ENCODE assay signal across 16 cellular contexts in the genomic region with DNA sequence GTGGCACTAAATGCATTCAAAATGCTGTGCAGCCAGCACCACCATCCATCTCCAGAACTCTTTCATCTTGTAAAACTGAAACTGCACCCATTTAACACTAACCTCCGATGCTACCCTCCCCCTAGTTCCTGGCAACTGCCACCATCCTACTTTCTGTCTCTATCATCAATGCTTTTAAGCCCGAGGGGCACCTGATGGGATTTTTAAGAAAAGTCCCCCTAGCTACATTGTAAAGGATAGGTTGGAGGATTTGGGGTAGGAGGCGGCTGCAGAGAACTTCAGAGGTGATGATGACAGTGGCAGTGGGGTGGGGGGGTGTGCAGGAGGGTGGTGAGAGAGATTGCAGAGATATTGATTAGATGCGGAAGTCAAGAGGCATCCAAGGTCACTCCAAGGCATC. TPM values are rescaled to one million over a fixed set of nuclear protein-coding genes. Genes with fewer than 3 reads are reported as not detected.
DNase-seq lines count a peak whose midpoint lies in the region; ATAC-seq and TF ChIP-seq lines count a peak whose summit lies in the region.
"Had no signal": no experiment of that assay in that cellular context is flagged by ENCODE, and none has a peak within 500 bp of the region (broad histone marks: within the 10 kb centered on the region; RNA-seq: fewer than 3 reads in every experiment).

No MANE protein-coding gene starts in this region.

- H3K4me3 Mint-ChIP-seq in activated T-helper 2 cell treated with anti-CD3 and anti-CD28 coated beads, Interferon-gamma antibody, Interleukin-2, Interleukin-4, amounts not matched to agents 10 μg/mL and 5 μg/mL and 100 μg/mL, durations not matched to agents 14 hours and 24 hours and 36 hours (ENCODE audit: low read depth): peak overlapping the region; percentile 35
- no peak overlapping the region for H3K4me3 Mint-ChIP-seq in HFFc6
- H3K4me3 Mint-ChIP-seq: neural crest cell had no signal

- DNase-seq in stimulated activated naive CD4-positive, alpha-beta T cell treated with Interleukin-2 at 50 U/mL for 16 hours (lab: John Stamatoyannopoulos, UW): peak; percentile 30
- DNase-seq in stimulated activated naive CD4-positive, alpha-beta T cell (lab: John Stamatoyannopoulos, UW): no peak
- DNase-seq in MM.1S (peak; percentile 53), Peyer's patch (no peak), psoas muscle (no peak), HFFc6 (no peak)
- no peak for DNase-seq in activated T-helper 2 cell treated with anti-CD3 and anti-CD28 coated beads, Interferon-gamma antibody, Interleukin-2, Interleukin-4, amounts not matched to agents 10 μg/mL and 5 μg/mL and 100 μg/mL, durations not matched to agents 14 hours and 24 hours and 36 hours (ENCODE audit: low spot score)
- DNase-seq: DMS53, mammary epithelial cell, NCI-H2107, NCI-H82, upper lobe of right lung had no signal

- H3K36me3 ChIP-seq in MM.1S (replicated peaks; ENCODE audit: insufficient read depth, low read length) (no peaks in the 10 kb centered on the region), Peyer's patch (no peaks in the 10 kb centered on the region), psoas muscle (ENCODE audit: insufficient read depth in 1 of 2, low read depth in 1 of 2) (no peaks in the 10 kb centered on the region)
- H3K36me3 ChIP-seq: HAP-1, right atrium auricular region, upper lobe of right lung had no signal

- H3K27me3 ChIP-seq in MM.1S (replicated peaks; ENCODE audit: insufficient read depth, low read length) (no peaks in the 10 kb centered on the region), Peyer's patch (no peaks in the 10 kb centered on the region), psoas muscle (ENCODE audit: insufficient read depth in 3 of 3, low read length in 2 of 3) (no peaks in the 10 kb centered on the region)
- H3K27me3 ChIP-seq: right atrium auricular region, upper lobe of right lung had no signal

- H3K27me3 Mint-ChIP-seq in activated T-helper 2 cell treated with anti-CD3 and anti-CD28 coated beads, Interferon-gamma antibody, Interleukin-2, Interleukin-4, amounts not matched to agents 10 μg/mL and 5 μg/mL and 100 μg/mL, durations not matched to agents 14 hours and 24 hours and 36 hours (ENCODE audit: low read depth): no peaks in the 10 kb centered on the region
- peaks cover 2% of the 10 kb centered on the region for H3K27me3 Mint-ChIP-seq in HFFc6 (ENCODE audit: insufficient read depth)

- H4K20me1 ChIP-seq in MM.1S (ENCODE audit: insufficient read depth, low read length): no peaks in the 10 kb centered on the region

- peak overlapping the region; percentile 74 for H3K27ac Mint-ChIP-seq in activated T-helper 2 cell treated with anti-CD3 and anti-CD28 coated beads, Interferon-gamma antibody, Interleukin-2, Interleukin-4, amounts not matched to agents 10 μg/mL and 5 μg/mL and 100 μg/mL, durations not matched to agents 14 hours and 24 hours and 36 hours
- no peak overlapping the region for H3K27ac Mint-ChIP-seq in HFFc6

- no peaks in the 10 kb centered on the region for H3K36me3 Mint-ChIP-seq in activated T-helper 2 cell treated with anti-CD3 and anti-CD28 coated beads, Interferon-gamma antibody, Interleukin-2, Interleukin-4, amounts not matched to agents 10 μg/mL and 5 μg/mL and 100 μg/mL, durations not matched to agents 14 hours and 24 hours and 36 hours (ENCODE audit: low read depth)
- no peaks in the 10 kb centered on the region for H3K36me3 Mint-ChIP-seq in HFFc6 (ENCODE audit: low read depth)
- H3K36me3 Mint-ChIP-seq: immature natural killer cell had no signal

- no peak overlapping the region for H3K4me3 ChIP-seq in MM.1S (ENCODE audit: low read length)
- no peak overlapping the region for H3K4me3 ChIP-seq in Peyer's patch
- H3K4me3 ChIP-seq in psoas muscle: no peak overlapping the region
- H3K4me3 ChIP-seq: HAP-1, right atrium auricular region, upper lobe of right lung had no signal

- H3K79me2 ChIP-seq in MM.1S (ENCODE audit: low read length): no peaks in the 10 kb centered on the region

- H3K9me3 Mint-ChIP-seq in activated T-helper 2 cell treated with anti-CD3 and anti-CD28 coated beads, Interferon-gamma antibody, Interleukin-2, Interleukin-4, amounts not matched to agents 10 μg/mL and 5 μg/mL and 100 μg/mL, durations not matched to agents 14 hours and 24 hours and 36 hours: no peaks in the 10 kb centered on the region
- no peaks in the 10 kb centered on the region for H3K9me3 Mint-ChIP-seq in HFFc6
- H3K9me3 Mint-ChIP-seq: immature natural killer cell, neural crest cell had no signal

- ATAC-seq in psoas muscle: no peak
- ATAC-seq: upper lobe of right lung had no signal

- no peak for TF ChIP-seq CTCF in MM.1S (IDR thresholded peaks at IDR 0.05; ENCODE audit: low read length)
- TF ChIP-seq CTCF in Peyer's patch (IDR thresholded peaks at IDR 0.05): no peak
- no peak for TF ChIP-seq CTCF in psoas muscle (IDR thresholded peaks at IDR 0.05)
- TF ChIP-seq CTCF in HFFc6 (IDR thresholded peaks at IDR 0.05): no peak

- 0 out of 2 replicates have a peak overlapping the region, but pooled peaks have one; percentile 6 for H3K4me2 ChIP-seq in MM.1S (ENCODE audit: low read depth, low read length)

- no peaks in the 10 kb centered on the region for H3K9me2 ChIP-seq in MM.1S (replicated peaks; ENCODE audit: insufficient read depth, low read length)

- H3K27ac ChIP-seq in MM.1S (ENCODE audit: low read length): no peak overlapping the region
- H3K27ac ChIP-seq in Peyer's patch: no peak overlapping the region
- H3K27ac ChIP-seq in psoas muscle: no peak overlapping the region
- H3K27ac ChIP-seq: right atrium auricular region, upper lobe of right lung had no signal

- H3K4me1 ChIP-seq in MM.1S (ENCODE audit: low read length) (0 out of 2 replicates have a peak, but pooled peaks cover 5% of the 10 kb centered on the region), Peyer's patch (peaks cover 0 to 9% (median 0%) of the 10 kb centered on the region in 4 donors), psoas muscle (peaks cover 4% of the 10 kb centered on the region)

- no peak overlapping the region for H2AFZ ChIP-seq in MM.1S (ENCODE audit: low read length)

- no peak for TF ChIP-seq POLR2A in Peyer's patch (IDR thresholded peaks at IDR 0.05)

- intact Hi-C loops in activated T-helper 2 cell treated with anti-CD3 and anti-CD28 coated beads, Interferon-gamma antibody, Interleukin-2, Interleukin-4, amounts not matched to agents 10 μg/mL and 5 μg/mL and 100 μg/mL, durations not matched to agents 14 hours and 24 hours and 36 hours (cut with micrococcal nuclease): loop anchor here (1.0 kb wide), 1 partner anchor 14 kb away; no protein-coding TSS in a partner anchor
- intact Hi-C loops in psoas muscle (cut with DNase I): no loop called here

- WGBS in psoas muscle, 3 donors: 59 to 84% (median 74%) methylated on average over 4 of the region's 4 CpGs

- 0 out of 2 replicates have a peak, but pooled peaks cover 2% of the 10 kb centered on the region for H3F3A ChIP-seq in MM.1S (ENCODE audit: insufficient read depth, low read length)

- no peaks in the 10 kb centered on the region for H3K9me3 ChIP-seq in MM.1S (replicated peaks; ENCODE audit: insufficient read depth, low read length)
- H3K9me3 ChIP-seq in Peyer's patch: no peaks in the 10 kb centered on the region
- H3K9me3 ChIP-seq in psoas muscle: no peaks in the 10 kb centered on the region
- H3K9me3 ChIP-seq: HAP-1, right atrium auricular region, upper lobe of right lung had no signal

- no peak overlapping the region for H3K9ac ChIP-seq in MM.1S (ENCODE audit: low read length)

- peaks cover 35% of the 10 kb centered on the region for H3K4me1 Mint-ChIP-seq in activated T-helper 2 cell treated with anti-CD3 and anti-CD28 coated beads, Interferon-gamma antibody, Interleukin-2, Interleukin-4, amounts not matched to agents 10 μg/mL and 5 μg/mL and 100 μg/mL, durations not matched to agents 14 hours and 24 hours and 36 hours (ENCODE audit: low read depth)
- peaks cover 47% of the 10 kb centered on the region for H3K4me1 Mint-ChIP-seq in HFFc6 (ENCODE audit: low read depth)

RNA-seq across cellular contexts. Expression of gene YWHAQ, which starts 10.8 kb away (rescaled TPM):
- 334 and 339 TPM in 2 replicates for total RNA-seq in activated T-helper 2 cell treated with anti-CD3 and anti-CD28 coated beads, Interferon-gamma antibody, Interleukin-2, Interleukin-4, amounts not matched to agents 10 μg/mL and 5 μg/mL and 100 μg/mL, durations not matched to agents 14 hours and 24 hours and 36 hours
- total RNA-seq in Peyer's patch: 100 to 1,000 TPM in 3 of 4 donors, 10 to 100 TPM in 1; 76.9 to 155 (median 114) TPM
- total RNA-seq in psoas muscle: 10 to 100 TPM; 53.5 to 65.9 (median 59.1) TPM
- polyA plus RNA-seq in psoas muscle: 10 to 100 TPM; 41.5 to 74.7 (median 57.3) TPM
- total RNA-seq in HFFc6 (2021; fragmentation: NEBNext Ultra II Directional; extraction: Animal tissue kit (Norgen Biotek cat#: 25700)): 100 to 1,000 TPM; 461 to 607 (median 548) TPM

Comparison
In these comparisons a context has a peak if more than half of its experiments do, and no peak if none do; other contexts are left out.
1. DNase-seq: peak in stimulated activated naive CD4-positive, alpha-beta T cell treated with Interleukin-2 at 50 U/mL for 16 hours (single experiment) and MM.1S (single experiment); none in stimulated activated naive CD4-positive, alpha-beta T cell (0 of 6), activated T-helper 2 cell treated with anti-CD3 and anti-CD28 coated beads, Interferon-gamma antibody, Interleukin-2, Interleukin-4, amounts not matched to agents 10 μg/mL and 5 μg/mL and 100 μg/mL, durations not matched to agents 14 hours and 24 hours and 36 hours (single experiment), Peyer's patch (0 of 3), psoas muscle (0 of 2) and HFFc6 (single experiment).